Comparison of ENCODE assay signal across 17 cellular contexts in genomic region chr16:49179714-49180330, GRCh38.
"Had no signal": no experiment of that assay in that cellular context is flagged by ENCODE, and none has a peak within 500 bp of the region (broad histone marks: within the 10 kb centered on the region; RNA-seq: fewer than 3 reads in every experiment).

No MANE protein-coding gene starts in this region.

- H3K4me3 Mint-ChIP-seq: activated B cell treated with CpG ODN at 0.5 μM for 24 hours; activated CD4-positive, alpha-beta memory T cell treated with anti-CD3 and anti-CD28 coated beads for 36 hours; activated naive CD8-positive, alpha-beta T cell; activated T-helper 1 cell treated with anti-CD3 and anti-CD28 coated beads, Interleukin-12 subunit alpha, Interleukin-12 subunit beta, Interleukin-2, Interleukin-4 antibody, amounts not matched to agents 30 ng/mL and 10 ng/mL and 1 ng/mL, durations not matched to agents 14 hours and 24 hours and 36 hours; effector memory CD8-positive, alpha-beta T cell; natural killer cell treated with Interleukin-12 subunit alpha and Interleukin-12 subunit beta and Interleukin-15 and Interleukin-18, amount 100 ng/mL, for 72 hours had no signal

- H3K27me3 Mint-ChIP-seq: activated B cell treated with CpG ODN at 0.5 μM for 24 hours; activated CD4-positive, alpha-beta memory T cell treated with anti-CD3 and anti-CD28 coated beads for 36 hours; effector memory CD8-positive, alpha-beta T cell; natural killer cell treated with Interleukin-12 subunit alpha and Interleukin-12 subunit beta and Interleukin-15 and Interleukin-18, amount 100 ng/mL, for 72 hours had no signal

- ATAC-seq: effector memory CD8-positive, alpha-beta T cell; natural killer cell treated with Interleukin-12 subunit alpha and Interleukin-12 subunit beta and Interleukin-15 and Interleukin-18, amount 100 ng/mL, for 72 hours; stimulated activated naive CD8-positive, alpha-beta T cell treated with anti-CD3 and anti-CD28 coated beads, Interleukin-15, Interleukin-2, amounts not matched to agents 100 U/mL and 50 U/mL, for 24 hours had no signal

- H3K27ac Mint-ChIP-seq: activated B cell treated with CpG ODN at 0.5 μM for 24 hours; activated CD4-positive, alpha-beta memory T cell treated with anti-CD3 and anti-CD28 coated beads for 36 hours; activated naive CD8-positive, alpha-beta T cell; activated T-helper 1 cell treated with anti-CD3 and anti-CD28 coated beads, Interleukin-12 subunit alpha, Interleukin-12 subunit beta, Interleukin-2, Interleukin-4 antibody, amounts not matched to agents 30 ng/mL and 10 ng/mL and 1 ng/mL, durations not matched to agents 14 hours and 24 hours and 36 hours; effector memory CD8-positive, alpha-beta T cell; natural killer cell treated with Interleukin-12 subunit alpha and Interleukin-12 subunit beta and Interleukin-15 and Interleukin-18, amount 100 ng/mL, for 72 hours had no signal

- DNase-seq: activated B cell treated with CpG ODN at 0.5 μM for 24 hours; activated CD4-positive, alpha-beta memory T cell treated with anti-CD3 and anti-CD28 coated beads for 36 hours; activated CD4-positive, alpha-beta T cell treated with anti-CD3 and anti-CD28 coated beads for 4 hours; activated gamma-delta T cell treated with Interleukin-2 at 50 U/mL for 16 hours; activated T-cell treated with anti-CD3 and anti-CD28 coated beads for 4 hours; effector memory CD8-positive, alpha-beta T cell; hippocampal formation; islet precursor cell; nucleus accumbens; stimulated activated naive CD8-positive, alpha-beta T cell treated with anti-CD3 and anti-CD28 coated beads, Interleukin-15, Interleukin-2, amounts not matched to agents 100 U/mL and 50 U/mL, for 24 hours; substantia nigra; tibial artery had no signal

- H3K9me3 ChIP-seq: tibial artery had no signal

- H3K9me3 Mint-ChIP-seq: activated B cell treated with CpG ODN at 0.5 μM for 24 hours; activated CD4-positive, alpha-beta memory T cell treated with anti-CD3 and anti-CD28 coated beads for 36 hours; activated T-helper 1 cell treated with anti-CD3 and anti-CD28 coated beads, Interleukin-12 subunit alpha, Interleukin-12 subunit beta, Interleukin-2, Interleukin-4 antibody, amounts not matched to agents 30 ng/mL and 10 ng/mL and 1 ng/mL, durations not matched to agents 14 hours and 24 hours and 36 hours; natural killer cell treated with Interleukin-12 subunit alpha and Interleukin-12 subunit beta and Interleukin-15 and Interleukin-18, amount 100 ng/mL, for 72 hours had no signal

- H3K36me3 Mint-ChIP-seq: activated CD4-positive, alpha-beta memory T cell treated with anti-CD3 and anti-CD28 coated beads for 36 hours; activated naive CD8-positive, alpha-beta T cell; natural killer cell treated with Interleukin-12 subunit alpha and Interleukin-12 subunit beta and Interleukin-15 and Interleukin-18, amount 100 ng/mL, for 72 hours had no signal

- H3K4me1 Mint-ChIP-seq: activated B cell treated with CpG ODN at 0.5 μM for 24 hours had no signal

- H3K4me1 ChIP-seq: tibial artery had no signal

- H3K27ac ChIP-seq: tibial artery had no signal

- H3K4me3 ChIP-seq: lung, tibial artery had no signal

- FAIRE-seq: urothelium cell line had no signal

- H3K36me3 ChIP-seq: tibial artery had no signal
